Comparison of ENCODE assay signal across 11 cellular contexts in genomic region chr17:80006339-80006720, GRCh38.
DNase-seq lines count a peak whose midpoint lies in the region; ATAC-seq and TF ChIP-seq lines count a peak whose summit lies in the region.
"Had no signal": no experiment of that assay in that cellular context is flagged by ENCODE, and none has a peak within 500 bp of the region (broad histone marks: within the 10 kb centered on the region; RNA-seq: fewer than 3 reads in every experiment).

No MANE protein-coding gene starts in this region.

- H3K9ac ChIP-seq in ES-I3 (ENCODE audit: low read depth, low read length), result peak overlapping the region; percentile 55; the same call in 1 of the 2 replicates
- peak overlapping the region; percentile 32 for H3K9ac ChIP-seq in NT2/D1 (ENCODE audit: insufficient read length, low read depth)
- peak overlapping the region; percentile 73 for H3K9ac ChIP-seq in endocrine pancreas (ENCODE audit: control insufficient read depth, insufficient read depth, low read length)

- H3K36me3 ChIP-seq in ES-I3 (ENCODE audit: insufficient read depth, low read length), result no peaks in the 10 kb centered on the region; the same call in 1 of the 2 replicates
- peaks cover 75% of the 10 kb centered on the region for H3K36me3 ChIP-seq in NT2/D1 (ENCODE audit: insufficient read depth, insufficient read length, low read length)
- H3K36me3 ChIP-seq in endocrine pancreas (ENCODE audit: control insufficient read depth, insufficient read depth, low read length), result no peaks in the 10 kb centered on the region
- H3K36me3 ChIP-seq: uterus had no signal

- no peaks in the 10 kb centered on the region for H3K27me3 Mint-ChIP-seq in nephron (ENCODE audit: low read depth)
- H3K27me3 Mint-ChIP-seq in activated T-cell treated with anti-CD3 and anti-CD28 coated beads, Interleukin-2, amount 50 U/mL, for 24 hours, result no peaks in the 10 kb centered on the region

- peak overlapping the region in 1 of 3 experiments; percentile 69 for H3K27ac Mint-ChIP-seq in nephron
- H3K27ac Mint-ChIP-seq in activated T-cell treated with anti-CD3 and anti-CD28 coated beads, Interleukin-2, amount 50 U/mL, for 24 hours, result no peak overlapping the region
- H3K27ac Mint-ChIP-seq: activated naive CD4-positive, alpha-beta T cell treated with anti-CD3 and anti-CD28 coated beads for 36 hours; stimulated activated effector memory CD8-positive, alpha-beta T cell treated with anti-CD3 and anti-CD28 coated beads, Interleukin-12 subunit alpha, Interleukin-12 subunit beta, amount 100 ng/mL, for 72 hours had no signal

- H3K4me3 ChIP-seq in NT2/D1 (ENCODE audit: insufficient read length, low read depth), result no peak overlapping the region
- peak overlapping the region; percentile 19 for H3K4me3 ChIP-seq in endocrine pancreas (ENCODE audit: control insufficient read depth, insufficient read depth, low read length)
- H3K4me3 ChIP-seq: uterus had no signal

- H3K9me3 ChIP-seq in ES-I3 (ENCODE audit: control insufficient read depth, insufficient read depth, low read length) (no peaks in the 10 kb centered on the region), NT2/D1 (ENCODE audit: insufficient read depth, low read length) (no peaks in the 10 kb centered on the region), endocrine pancreas (ENCODE audit: control insufficient read depth, low read length) (no peaks in the 10 kb centered on the region)
- H3K9me3 ChIP-seq: lower lobe of right lung, uterus had no signal

- TF ChIP-seq CTCF in nephron (IDR thresholded peaks at IDR 0.05; ENCODE audit: unreplicated experiment in 3 of 3), result no peak

- ATAC-seq in HG02885 (IDR thresholded peaks at IDR 0.05; ENCODE audit: poor library complexity, unreplicated experiment), result no peak

- CTCF ChIA-PET in HEK293T (lab: Yijun Ruan, JAX), result interaction anchor here (0.7 to 2.9 kb wide), 6 partner anchors 11 to 342 kb away, joined by 3 to 29 read pairs (median 4); no protein-coding TSS in a partner anchor

- H3K4me3 Mint-ChIP-seq in nephron, result peak overlapping the region in 2 of 3 experiments; percentile 21 to 75
- H3K4me3 Mint-ChIP-seq in activated T-cell treated with anti-CD3 and anti-CD28 coated beads, Interleukin-2, amount 50 U/mL, for 24 hours, result no peak overlapping the region
- H3K4me3 Mint-ChIP-seq: activated naive CD4-positive, alpha-beta T cell treated with anti-CD3 and anti-CD28 coated beads for 36 hours; stimulated activated effector memory CD8-positive, alpha-beta T cell treated with anti-CD3 and anti-CD28 coated beads, Interleukin-12 subunit alpha, Interleukin-12 subunit beta, amount 100 ng/mL, for 72 hours had no signal

- DNase-seq in NT2/D1 (ENCODE audit: low read depth, low spot score) (no peak), HEK293T (ENCODE audit: extremely low spot score) (no peak)
- DNase-seq in activated T-cell treated with anti-CD3 and anti-CD28 coated beads, Interleukin-2, amount 50 U/mL, for 24 hours, result no peak
- DNase-seq: lower lobe of right lung had no signal

- H3K4me1 Mint-ChIP-seq in nephron, result no peaks in the 10 kb centered on the region
- peaks cover 7% of the 10 kb centered on the region for H3K4me1 Mint-ChIP-seq in activated T-cell treated with anti-CD3 and anti-CD28 coated beads, Interleukin-2, amount 50 U/mL, for 24 hours (ENCODE audit: low read depth)

- H3K4me1 ChIP-seq in ES-I3 (ENCODE audit: insufficient read depth, low read length) (peaks cover 12% of the 10 kb centered on the region; the same call in 1 of the 2 replicates), NT2/D1 (ENCODE audit: insufficient read depth, insufficient read length) (peaks cover 23% of the 10 kb centered on the region), endocrine pancreas (ENCODE audit: control insufficient read depth, insufficient read depth, low read length) (no peaks in the 10 kb centered on the region)
- H3K4me1 ChIP-seq: uterus had no signal

- H3K27me3 ChIP-seq in NT2/D1 (ENCODE audit: insufficient read depth, insufficient read length) (no peaks in the 10 kb centered on the region), endocrine pancreas (ENCODE audit: control insufficient read depth, insufficient read depth, low read length) (no peaks in the 10 kb centered on the region)
- H3K27me3 ChIP-seq: uterus had no signal

- H3K36me3 Mint-ChIP-seq in nephron (ENCODE audit: low read depth), result peaks cover 13% of the 10 kb centered on the region
- H3K36me3 Mint-ChIP-seq in activated T-cell treated with anti-CD3 and anti-CD28 coated beads, Interleukin-2, amount 50 U/mL, for 24 hours (ENCODE audit: low read depth), result no peaks in the 10 kb centered on the region
- H3K36me3 Mint-ChIP-seq: stimulated activated effector memory CD8-positive, alpha-beta T cell treated with anti-CD3 and anti-CD28 coated beads, Interleukin-12 subunit alpha, Interleukin-12 subunit beta, amount 100 ng/mL, for 72 hours had no signal

- POLR2A ChIA-PET in HEK293T (lab: Yijun Ruan, JAX), result interaction anchor here (1.6 to 3.8 kb wide), 2 partner anchors 8 to 13 kb away, joined by 3 to 35 read pairs; no protein-coding TSS in a partner anchor

- no peaks in the 10 kb centered on the region for H3K9me3 Mint-ChIP-seq in nephron
- no peaks in the 10 kb centered on the region for H3K9me3 Mint-ChIP-seq in activated T-cell treated with anti-CD3 and anti-CD28 coated beads, Interleukin-2, amount 50 U/mL, for 24 hours
- H3K9me3 Mint-ChIP-seq: activated naive CD4-positive, alpha-beta T cell treated with anti-CD3 and anti-CD28 coated beads for 36 hours; stimulated activated effector memory CD8-positive, alpha-beta T cell treated with anti-CD3 and anti-CD28 coated beads, Interleukin-12 subunit alpha, Interleukin-12 subunit beta, amount 100 ng/mL, for 72 hours had no signal

TF ChIP-seq in HEK293T, 16 proteins besides CTCF, POLR2A, EP300 and RAD21:
- no peak for TF ChIP-seq LEF1 (IDR thresholded peaks at IDR 0.05; ENCODE audit: borderline replicate concordance)
- no peak for TF ChIP-seq FOXA1 (IDR thresholded peaks at IDR 0.05)
- no peak for TF ChIP-seq PKNOX1 (IDR thresholded peaks at IDR 0.05)
- TF ChIP-seq L3MBTL2 (conservative IDR thresholded peaks at IDR 0.05), result no peak
- no peak for TF ChIP-seq CTBP1 (IDR thresholded peaks at IDR 0.05; ENCODE audit: borderline replicate concordance)
- TF ChIP-seq BHLHE40 (IDR thresholded peaks at IDR 0.05; ENCODE audit: borderline replicate concordance), result no peak
- no peak for TF ChIP-seq ARNT (IDR thresholded peaks at IDR 0.05)
- TF ChIP-seq SUZ12 (IDR thresholded peaks at IDR 0.05), result no peak
- TF ChIP-seq FOXK2 (IDR thresholded peaks at IDR 0.05), result no peak
- no peak for TF ChIP-seq ZNF384 (IDR thresholded peaks at IDR 0.05)
- TF ChIP-seq TARDBP (IDR thresholded peaks at IDR 0.05), result no peak
- TF ChIP-seq HDGF (IDR thresholded peaks at IDR 0.05; ENCODE audit: borderline replicate concordance), result no peak
- TF ChIP-seq NFRKB (IDR thresholded peaks at IDR 0.05), result no peak
- TF ChIP-seq ELF4 (IDR thresholded peaks at IDR 0.05), result no peak
- no peak for TF ChIP-seq SP1 (IDR thresholded peaks at IDR 0.05)
- no peak for TF ChIP-seq FOXM1 (IDR thresholded peaks at IDR 0.05; ENCODE audit: borderline replicate concordance)
